ENCODE assay signal across 20 cellular contexts in genomic region chr9:123431581-123431980, GRCh38.
DNase-seq lines count a peak whose midpoint lies in the region; ATAC-seq, FAIRE-seq and TF ChIP-seq lines count a peak whose summit lies in the region.
"Had no signal": no experiment of that assay in that cellular context is flagged by ENCODE, and none has a peak within 500 bp of the region (broad histone marks: within the 10 kb centered on the region; RNA-seq: fewer than 3 reads in every experiment).

No MANE protein-coding gene starts in this region.

- no peak overlapping the region for H3K27ac Mint-ChIP-seq in activated naive CD4-positive, alpha-beta T cell treated with anti-CD3 and anti-CD28 coated beads, Interleukin-2, amount 10 ng/mL, durations not matched to agents 7 days and 5 days
- H3K27ac Mint-ChIP-seq in activated naive CD4-positive, alpha-beta T cell treated with anti-CD3 and anti-CD28 coated beads for 36 hours, result no peak overlapping the region
- H3K27ac Mint-ChIP-seq: CD4-positive, alpha-beta memory T cell; IgD-negative memory B cell had no signal

- no peaks in the 10 kb centered on the region for H3K36me3 Mint-ChIP-seq in activated naive CD4-positive, alpha-beta T cell treated with anti-CD3 and anti-CD28 coated beads, Interleukin-2, amount 10 ng/mL, durations not matched to agents 7 days and 5 days
- peaks cover 26% of the 10 kb centered on the region for H3K36me3 Mint-ChIP-seq in activated naive CD4-positive, alpha-beta T cell treated with anti-CD3 and anti-CD28 coated beads for 36 hours (ENCODE audit: low read depth)

- no peak overlapping the region for H3K4me2 ChIP-seq in HepG2 (ENCODE audit: low read depth, low read length)
- H3K4me2 ChIP-seq: BLaER1 had no signal

- 87 to 94% methylated on average over 2 of the region's 2 CpGs for WGBS in sigmoid colon, 2 donors
- WGBS in HepG2 (ENCODE audit: low lambda C conversion rate), result 100% methylated on average over 2 of the region's 2 CpGs

- no peak overlapping the region for H3K4me3 Mint-ChIP-seq in activated naive CD4-positive, alpha-beta T cell treated with anti-CD3 and anti-CD28 coated beads, Interleukin-2, amount 10 ng/mL, durations not matched to agents 7 days and 5 days
- no peak overlapping the region for H3K4me3 Mint-ChIP-seq in activated naive CD4-positive, alpha-beta T cell treated with anti-CD3 and anti-CD28 coated beads for 36 hours
- H3K4me3 Mint-ChIP-seq: CD14-positive monocyte; CD4-positive, alpha-beta memory T cell had no signal

- H3K9ac ChIP-seq in HepG2 (ENCODE audit: insufficient read depth, low read depth, low read length), result no peak overlapping the region
- H3K9ac ChIP-seq: BLaER1, GM23248 had no signal

- ATAC-seq in HepG2, result no peak
- ATAC-seq in HG03135 (IDR thresholded peaks at IDR 0.05; ENCODE audit: unreplicated experiment), result no peak
- ATAC-seq in GM21515 (IDR thresholded peaks at IDR 0.05; ENCODE audit: unreplicated experiment), result no peak

- no peaks in the 10 kb centered on the region for H3K27me3 Mint-ChIP-seq in activated naive CD4-positive, alpha-beta T cell treated with anti-CD3 and anti-CD28 coated beads, Interleukin-2, amount 10 ng/mL, durations not matched to agents 7 days and 5 days
- H3K27me3 Mint-ChIP-seq in activated naive CD4-positive, alpha-beta T cell treated with anti-CD3 and anti-CD28 coated beads for 36 hours (ENCODE audit: low read depth), result no peaks in the 10 kb centered on the region
- H3K27me3 Mint-ChIP-seq: CD4-positive, alpha-beta memory T cell; IgD-negative memory B cell had no signal

- H3K4me3 ChIP-seq in sigmoid colon (no peak overlapping the region), HepG2 (replicated peaks in 1 of 3; ENCODE audit: insufficient read depth in 1 of 3, low read depth in 2 of 3, low read length in 3 of 3) (no peak overlapping the region)
- H3K4me3 ChIP-seq: BLaER1, GM23248 had no signal

- TF ChIP-seq POLR2A in sigmoid colon (IDR thresholded peaks at IDR 0.05) (no peak), HepG2 (IDR thresholded peaks at IDR 0.05; ENCODE audit: insufficient read depth in 1 of 2, low read depth in 2 of 2, low read length in 2 of 2) (no peak)

- TF ChIP-seq EP300 in sigmoid colon (IDR thresholded peaks at IDR 0.05), result no peak
- no peak for TF ChIP-seq EP300 in HepG2 (IDR thresholded peaks at IDR 0.05; ENCODE audit: low read depth in 2 of 2, low read length in 2 of 2)
- TF ChIP-seq EP300 in HepG2 (CRISPR knock-in tag; IDR thresholded peaks at IDR 0.05; ENCODE audit: borderline replicate concordance), result no peak

- H3K27me3 ChIP-seq in sigmoid colon, result no peaks in the 10 kb centered on the region
- H3K27me3 ChIP-seq in HepG2 (ENCODE audit: control insufficient read depth in 1 of 2, insufficient read depth in 2 of 2, low read length in 2 of 2), result no peaks in the 10 kb centered on the region
- H3K27me3 ChIP-seq: BLaER1 had no signal

- CTCF ChIA-PET in activated naive CD4-positive, alpha-beta T cell treated with anti-CD3 and anti-CD28 coated beads, Interleukin-2, amount 10 ng/mL, durations not matched to agents 7 days and 5 days (lab: Charles Lee), result no interaction called here
- CTCF ChIA-PET in activated naive CD4-positive, alpha-beta T cell treated with anti-CD3 and anti-CD28 coated beads for 36 hours (lab: Charles Lee), result no interaction called here
- CTCF ChIA-PET in HepG2 (lab: Yijun Ruan, JAX; ENCODE audit: low intra/inter-chr PET ratio, low total read pairs), result no interaction called here

- no peak for FAIRE-seq in HepG2 (lab: Jason Lieb, UNC)
- FAIRE-seq: GM19239, H54 had no signal

- POLR2A ChIA-PET in HepG2 (lab: Yijun Ruan, JAX), result no interaction called here

- BruUV-seq in HepG2 (replicated peaks; lab: Mats Ljungman, UMichigan), result no TSS peak

- H3K36me3 ChIP-seq in sigmoid colon (peaks cover 0 to 33% (median 2%) of the 10 kb centered on the region in 4 donors), HepG2 (replicated peaks in 1 of 2; ENCODE audit: control insufficient read depth in 1 of 2, insufficient read depth in 2 of 2, low read length in 2 of 2) (peaks cover 1 to 24% of the 10 kb centered on the region in 2 experiments; a peak in 3 of 5 replicates)

- TF ChIP-seq RAD21 in HepG2 (CRISPR knock-in tag; IDR thresholded peaks at IDR 0.05), result no peak

- in situ Hi-C loops in HepG2 (cut with HindIII; ENCODE audit: extremely low pct_ligation_motif_present, low pct_unique_long_range_greater_than_20kb), result no loop called here

- H3K9me3 ChIP-seq in sigmoid colon (no peaks in the 10 kb centered on the region), HepG2 (ENCODE audit: low read length) (no peaks in the 10 kb centered on the region)

- peak; percentile 4 for DNase-seq in activated naive CD4-positive, alpha-beta T cell treated with anti-CD3 and anti-CD28 coated beads, Interleukin-2, amount 10 ng/mL, durations not matched to agents 7 days and 5 days
- DNase-seq in activated naive CD4-positive, alpha-beta T cell treated with anti-CD3 and anti-CD28 coated beads for 36 hours, result no peak
- DNase-seq in islet precursor cell (peak; percentile 43), sigmoid colon (peak; percentile 29), HepG2 (ENCODE audit: low spot score) (no peak)
- DNase-seq: 8988T; Calu3; CD4-positive, alpha-beta memory T cell; DMS79 treated with DMSO at 0.1 percent for 48 hours; GF-D8; GM23248; HCEC 1CT had no signal

- no peak overlapping the region for H2AFZ ChIP-seq in HepG2 (ENCODE audit: low read length)
- H2AFZ ChIP-seq: GM23248 had no signal

- H3K4me1 ChIP-seq in sigmoid colon (no peaks in the 10 kb centered on the region), HepG2 (ENCODE audit: insufficient read depth, low read length) (peaks cover 23% of the 10 kb centered on the region)

- H3K79me2 ChIP-seq in HepG2 (ENCODE audit: insufficient read depth, low read length), result no peaks in the 10 kb centered on the region

- TF ChIP-seq CTCF in sigmoid colon (IDR thresholded peaks at IDR 0.05) (no peak), HepG2 (CRISPR knock-in tag; IDR thresholded peaks at IDR 0.05) (no peak)

- H3K27ac ChIP-seq in sigmoid colon (no peak overlapping the region), HepG2 (ENCODE audit: extremely low read length, insufficient read depth, low read length) (no peak overlapping the region)
- H3K27ac ChIP-seq: BLaER1, GM23248, HL-60 had no signal

- intact Hi-C loops in activated naive CD4-positive, alpha-beta T cell treated with anti-CD3 and anti-CD28 coated beads for 36 hours (cut with micrococcal nuclease), result no loop called here
- intact Hi-C loops in sigmoid colon (cut with DNase I), result no loop called here
- intact Hi-C loops in HepG2 (cut with micrococcal nuclease; ENCODE audit: unreplicated experiment), result no loop called here

- peaks cover 2% of the 10 kb centered on the region for H3K9me3 Mint-ChIP-seq in activated naive CD4-positive, alpha-beta T cell treated with anti-CD3 and anti-CD28 coated beads, Interleukin-2, amount 10 ng/mL, durations not matched to agents 7 days and 5 days
- H3K9me3 Mint-ChIP-seq in activated naive CD4-positive, alpha-beta T cell treated with anti-CD3 and anti-CD28 coated beads for 36 hours, result peaks cover 1% of the 10 kb centered on the region
- H3K9me3 Mint-ChIP-seq: CD4-positive, alpha-beta memory T cell had no signal

- no peaks in the 10 kb centered on the region for H3K4me1 Mint-ChIP-seq in activated naive CD4-positive, alpha-beta T cell treated with anti-CD3 and anti-CD28 coated beads, Interleukin-2, amount 10 ng/mL, durations not matched to agents 7 days and 5 days
- H3K4me1 Mint-ChIP-seq in activated naive CD4-positive, alpha-beta T cell treated with anti-CD3 and anti-CD28 coated beads for 36 hours (ENCODE audit: low read depth), result no peaks in the 10 kb centered on the region

- H4K20me1 ChIP-seq in HepG2 (ENCODE audit: insufficient read depth, low read length), result no peaks in the 10 kb centered on the region
- H4K20me1 ChIP-seq: BLaER1 had no signal

TF ChIP-seq in HepG2, 621 proteins besides CTCF, POLR2A, EP300 and RAD21:
- TF ChIP-seq ZNF460 (CRISPR knock-in tag; IDR thresholded peaks at IDR 0.05; ENCODE audit: borderline replicate concordance) (no peak), PHB2 (IDR thresholded peaks at IDR 0.05; ENCODE audit: partially characterized antibody) (no peak), TEAD3 (CRISPR knock-in tag; optimal IDR thresholded peaks at IDR 0.05; ENCODE audit: borderline replicate concordance) (no peak), THAP11 (CRISPR knock-in tag; IDR thresholded peaks at IDR 0.05) (no peak), SALL1 (CRISPR knock-in tag; IDR thresholded peaks at IDR 0.05) (no peak)

Comparison
In these comparisons a context has a peak if more than half of its experiments do, and no peak if none do; other contexts are left out.
1. DNase-seq: peak in activated naive CD4-positive, alpha-beta T cell treated with anti-CD3 and anti-CD28 coated beads, Interleukin-2, amount 10 ng/mL, durations not matched to agents 7 days and 5 days (single experiment), islet precursor cell (single experiment) and sigmoid colon (single experiment); none in activated naive CD4-positive, alpha-beta T cell treated with anti-CD3 and anti-CD28 coated beads for 36 hours (single experiment) and HepG2 (single experiment).